ENCODE assay signal across 14 cellular contexts in genomic region chr4:26941951-26942350, GRCh38.
"Had no signal": no experiment of that assay in that cellular context is flagged by ENCODE, and none has a peak within 500 bp of the region (broad histone marks: within the 10 kb centered on the region; RNA-seq: fewer than 3 reads in every experiment).

No MANE protein-coding gene starts in this region.

- FAIRE-seq: urothelium cell line had no signal

- H3K4me3 Mint-ChIP-seq: activated CD4-positive, alpha-beta T cell treated with anti-CD3 and anti-CD28 coated beads, Interleukin-2, amount 10 ng/mL, durations not matched to agents 7 days and 5 days had no signal

- H3K36me3 ChIP-seq: cardiac muscle cell, colonic mucosa, gastrocnemius medialis, thyroid gland had no signal

- H3K27me3 Mint-ChIP-seq: activated CD4-positive, alpha-beta T cell treated with anti-CD3 and anti-CD28 coated beads, Interleukin-2, amount 10 ng/mL, durations not matched to agents 7 days and 5 days had no signal

- ATAC-seq: gastrocnemius medialis, left ventricle myocardium superior had no signal

- H3K4me3 ChIP-seq: cardiac muscle cell, colonic mucosa, gastrocnemius medialis, thyroid gland had no signal

- H3K4me1 ChIP-seq: gastrocnemius medialis, thyroid gland had no signal

- H3K27ac Mint-ChIP-seq: activated CD4-positive, alpha-beta T cell treated with anti-CD3 and anti-CD28 coated beads, Interleukin-2, amount 10 ng/mL, durations not matched to agents 7 days and 5 days had no signal

- DNase-seq: activated CD4-positive, alpha-beta T cell treated with anti-CD3 and anti-CD28 coated beads, Interleukin-2, amount 10 ng/mL, durations not matched to agents 7 days and 5 days; activated CD8-positive, alpha-beta memory T cell treated with anti-CD3 and anti-CD28 coated beads for 24 hours; activated effector memory CD4-positive, alpha-beta T cell treated with Interleukin-2 at 50 U/mL for 16 hours; colonic mucosa; effector CD8-positive, alpha-beta T cell; gastrocnemius medialis; kidney; left ventricle myocardium superior; stimulated activated CD4-positive, alpha-beta T cell treated with anti-CD3 and anti-CD28 coated beads, Interleukin-4, amount 100 ng/mL, for 4 hours; T-helper 9 cell; thyroid gland had no signal

- H3K9me3 ChIP-seq: colonic mucosa, gastrocnemius medialis, thyroid gland had no signal

- H3K27me3 ChIP-seq: cardiac muscle cell, colonic mucosa, gastrocnemius medialis, thyroid gland had no signal

- H3K27ac ChIP-seq: cardiac muscle cell, colonic mucosa, gastrocnemius medialis, thyroid gland, VCaP had no signal
